ENCODE assay signal across 1 cellular context in genomic region chr3:188003188-188004171, GRCh38.
TF ChIP-seq lines count a peak whose summit lies in the region.

No MANE protein-coding gene starts in this region.

TF ChIP-seq in HepG2, 621 proteins besides CTCF, POLR2A, EP300 and RAD21 (continued from another document):
- TF ChIP-seq ZNF562 (CRISPR knock-in tag; IDR thresholded peaks at IDR 0.05; ENCODE audit: borderline replicate concordance) = no peak
- no peak for TF ChIP-seq U2AF1 (optimal IDR thresholded peaks at IDR 0.05; ENCODE audit: low read depth, low read length)
- no peak; the same call in 1 of the 2 replicates for TF ChIP-seq KDM2A (CRISPR knock-in tag; IDR thresholded peaks at IDR 0.05; ENCODE audit: borderline replicate concordance, low read depth)
- no peak for TF ChIP-seq ARHGAP35 (CRISPR knock-in tag; IDR thresholded peaks at IDR 0.05; ENCODE audit: borderline replicate concordance)
